In the genomic region with DNA sequence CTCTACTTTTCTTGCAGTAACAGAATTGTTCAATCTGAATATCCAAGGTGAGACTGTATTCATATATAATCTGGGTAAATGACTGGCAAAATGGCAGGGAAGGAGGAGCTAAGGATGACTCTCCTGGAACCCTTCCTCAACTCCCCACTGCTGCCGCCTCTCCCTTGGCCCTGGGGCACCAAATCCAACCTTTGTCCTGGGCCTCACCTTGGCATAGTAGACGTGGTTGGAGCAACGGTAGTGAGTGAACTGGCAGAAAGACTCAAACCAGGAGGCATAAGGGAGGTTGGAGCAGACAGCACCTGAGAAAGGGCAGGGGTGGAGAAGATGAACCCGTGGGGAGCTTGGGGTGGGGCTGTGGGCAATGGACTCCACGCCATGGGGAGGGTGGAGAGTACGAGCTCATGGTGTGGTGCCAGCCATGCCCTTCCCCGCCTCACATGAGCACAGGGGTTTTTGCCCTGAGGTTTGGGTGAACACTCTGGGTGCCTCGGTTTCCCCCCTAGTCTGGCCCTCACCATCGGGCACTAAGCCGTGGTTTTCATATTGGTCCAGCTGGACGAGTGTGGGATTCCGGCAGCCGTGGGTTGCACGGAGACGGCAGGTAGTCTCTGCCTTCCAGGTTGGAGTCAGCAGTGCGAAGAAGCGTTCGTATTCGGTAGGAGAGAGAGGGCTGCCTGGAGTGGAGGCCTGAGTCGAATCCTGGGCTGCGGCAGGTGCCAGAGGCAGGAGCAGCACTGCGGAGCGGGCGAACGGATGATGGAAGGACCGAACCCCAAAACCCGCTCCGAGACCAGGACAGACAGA, we compare ENCODE assay signal across 9 cellular contexts. TPM values are rescaled to one million over a fixed set of nuclear protein-coding genes. Genes with fewer than 3 reads are reported as not detected.
DNase-seq lines count a peak whose midpoint lies in the region; ATAC-seq and TF ChIP-seq lines count a peak whose summit lies in the region.
"Had no signal": no experiment of that assay in that cellular context is flagged by ENCODE, and none has a peak within 500 bp of the region (broad histone marks: within the 10 kb centered on the region; RNA-seq: fewer than 3 reads in every experiment).

No MANE protein-coding gene starts in this region.

- H3K4me1 Mint-ChIP-seq in MCF 10A (ENCODE audit: insufficient read depth, unreplicated experiment) = no peaks in the 10 kb centered on the region

- CTCF ChIA-PET in MCF 10A (lab: Yijun Ruan, JAX) (interaction anchor here (0.7 to 1.1 kb wide), 3 partner anchors 23 to 33 kb away, joined by 3 read pairs; no protein-coding TSS in a partner anchor), mammary epithelial cell (lab: Charles Lee; ENCODE audit: low non-redundant PET) (no interaction called here)

- peaks cover 9% of the 10 kb centered on the region for H3K9me3 Mint-ChIP-seq in MCF 10A (ENCODE audit: unreplicated experiment)

- H3K27ac ChIP-seq in mammary epithelial cell (ENCODE audit: insufficient read depth, low read depth, low read length) (no peak overlapping the region), upper lobe of right lung (peak overlapping the region; percentile 63)
- no peak overlapping the region for H3K27ac ChIP-seq in effector memory CD4-positive, alpha-beta T cell (ENCODE audit: insufficient read depth, low read length, poor library complexity, severe bottlenecking)

- H3K4me3 ChIP-seq in mammary epithelial cell (replicated peaks in 1 of 3; ENCODE audit: insufficient read depth in 1 of 3, low read depth in 2 of 3, low read length in 3 of 3) (no peak overlapping the region), mucosa of descending colon (no peak overlapping the region), upper lobe of right lung (peak overlapping the region; percentile 53)
- peak overlapping the region; percentile 4 for H3K4me3 ChIP-seq in effector memory CD4-positive, alpha-beta T cell (ENCODE audit: insufficient read depth, low read depth, low read length, poor library complexity, severe bottlenecking)

- no peak overlapping the region for H3K4me3 Mint-ChIP-seq in MCF 10A (ENCODE audit: unreplicated experiment)
- H3K4me3 Mint-ChIP-seq: HFFc6 had no signal

- H3K4me1 ChIP-seq in mammary epithelial cell (ENCODE audit: insufficient read depth, low read length) = no peaks in the 10 kb centered on the region
- H3K4me1 ChIP-seq in effector memory CD4-positive, alpha-beta T cell (ENCODE audit: control insufficient read depth, insufficient read depth, low read length, poor library complexity, severe bottlenecking) = no peaks in the 10 kb centered on the region
- peaks cover 6% of the 10 kb centered on the region for H3K4me1 ChIP-seq in mucosa of descending colon (ENCODE audit: low read depth)
- no peaks in the 10 kb centered on the region for H3K4me1 ChIP-seq in upper lobe of right lung

- ATAC-seq in mucosa of descending colon = peak; percentile 11
- ATAC-seq in upper lobe of right lung = no peak
- ATAC-seq in HG03432 (IDR thresholded peaks at IDR 0.05; ENCODE audit: unreplicated experiment) = no peak

- H3K36me3 Mint-ChIP-seq in MCF 10A (ENCODE audit: insufficient read depth, unreplicated experiment) = peaks cover 23% of the 10 kb centered on the region

- H3K36me3 ChIP-seq in mammary epithelial cell (ENCODE audit: insufficient read depth, low read length) = no peaks in the 10 kb centered on the region
- peaks cover 15% of the 10 kb centered on the region for H3K36me3 ChIP-seq in effector memory CD4-positive, alpha-beta T cell (ENCODE audit: control insufficient read depth, insufficient read depth, low read length)
- peaks cover 7% of the 10 kb centered on the region for H3K36me3 ChIP-seq in mucosa of descending colon (ENCODE audit: low read depth)
- H3K36me3 ChIP-seq in upper lobe of right lung = peaks cover 30% of the 10 kb centered on the region

- H2AFZ ChIP-seq in mammary epithelial cell (ENCODE audit: low read depth, low read length) = no peak overlapping the region

- H3K9me3 ChIP-seq in mammary epithelial cell (replicated peaks; ENCODE audit: insufficient read depth, low read length) = peaks cover 24% of the 10 kb centered on the region
- no peaks in the 10 kb centered on the region for H3K9me3 ChIP-seq in effector memory CD4-positive, alpha-beta T cell (ENCODE audit: control insufficient read depth, low read length)
- no peaks in the 10 kb centered on the region for H3K9me3 ChIP-seq in mucosa of descending colon
- no peaks in the 10 kb centered on the region for H3K9me3 ChIP-seq in upper lobe of right lung

- dilution Hi-C loops in mammary epithelial cell (cut with HindIII; ENCODE audit: low sequenced_read_pairs) = no loop called here

- H3K9ac ChIP-seq in mammary epithelial cell (ENCODE audit: insufficient read depth, low read length) = no peak overlapping the region

- intact Hi-C loops in MCF 10A (cut with micrococcal nuclease) = no loop called here
- intact Hi-C loops in mammary epithelial cell (cut with micrococcal nuclease) = no loop called here
- intact Hi-C loops in mucosa of descending colon (cut with DNase I, micrococcal nuclease) = no loop called here
- intact Hi-C loops in upper lobe of right lung (cut with DNase I) = no loop called here

- TF ChIP-seq CTCF in MCF 10A (IDR thresholded peaks at IDR 0.05; ENCODE audit: unreplicated experiment) = no peak
- TF ChIP-seq CTCF in mammary epithelial cell (conservative IDR thresholded peaks at IDR 0.05 in 1 of 2, IDR thresholded peaks at IDR 0.05 in 1 of 2; ENCODE audit: extremely low read depth in 1 of 2, insufficient read depth in 1 of 2, low read depth in 1 of 2, low read length in 2 of 2) = no peak
- no peak for TF ChIP-seq CTCF in mucosa of descending colon (IDR thresholded peaks at IDR 0.05)
- no peak for TF ChIP-seq CTCF in upper lobe of right lung (IDR thresholded peaks at IDR 0.05)

- DNase-seq in MCF 10A (ENCODE audit: unreplicated experiment) (no peak), mammary epithelial cell (no peak), mucosa of descending colon (peak in 1 of 3 donors; percentile 55), upper lobe of right lung (no peak), amygdala (lab: John Stamatoyannopoulos, UW) (no peak), kidney glomerular epithelial cell (lab: John Stamatoyannopoulos, UW) (no peak)
- DNase-seq in effector memory CD4-positive, alpha-beta T cell = no peak
- DNase-seq: HFFc6 had no signal

- no peaks in the 10 kb centered on the region for H3K79me2 ChIP-seq in mammary epithelial cell (ENCODE audit: insufficient read depth, low read length)

- peak overlapping the region; percentile 64 for H3K27ac Mint-ChIP-seq in MCF 10A (ENCODE audit: low read depth, unreplicated experiment)
- H3K27ac Mint-ChIP-seq: HFFc6 had no signal

- H3K27me3 ChIP-seq in mammary epithelial cell (ENCODE audit: insufficient read depth, low read length) (no peaks in the 10 kb centered on the region), upper lobe of right lung (no peaks in the 10 kb centered on the region)
- no peaks in the 10 kb centered on the region for H3K27me3 ChIP-seq in effector memory CD4-positive, alpha-beta T cell (replicated peaks; ENCODE audit: control insufficient read depth, insufficient read depth, low read length, poor library complexity, severe bottlenecking)

- 96% methylated on average over 17 of the region's 28 CpGs for WGBS in mammary epithelial cell (ENCODE audit: low coverage, missing lambda C conversion rate)

- no peaks in the 10 kb centered on the region for H4K20me1 ChIP-seq in mammary epithelial cell (ENCODE audit: insufficient read depth, low read length)

- in situ Hi-C loops in mammary epithelial cell (cut with MboI; ENCODE audit: low sequenced_read_pairs in 2 of 2) = no loop called here

- H3K27me3 Mint-ChIP-seq in MCF 10A (ENCODE audit: insufficient read depth, unreplicated experiment) = peaks cover 18% of the 10 kb centered on the region

- POLR2A ChIA-PET in MCF 10A (lab: Yijun Ruan, JAX) = interaction anchor here (0.5 to 0.7 kb wide), 2 partner anchors 17 to 79 kb away, joined by 4 read pairs; partner anchors contain the start of gene NOP2

- BruUV-seq in MCF 10A (replicated peaks; lab: Mats Ljungman, UMichigan) = no TSS peak
- BruUV-seq in mammary epithelial cell (replicated peaks; lab: Mats Ljungman, UMichigan) = no TSS peak

- H3K4me2 ChIP-seq in mammary epithelial cell (ENCODE audit: insufficient read depth, low read depth, low read length) = no peak overlapping the region

RNA-seq across cellular contexts. Expression of gene ACRBP, which starts 0.8 kb away (rescaled TPM):
- total RNA-seq in MCF 10A (2022) (0.30 and 2.5 TPM in 2 replicates), mammary epithelial cell (not detected), mucosa of descending colon (1 to 10 TPM; 1.4 to 3.0 (median 2.2) TPM), upper lobe of right lung (3.8 TPM)
- not detected for polyA plus RNA-seq in mammary epithelial cell
- not detected for polyA minus RNA-seq in mammary epithelial cell
- total RNA-seq: HFFc6 had no signal

RNA-seq across cellular contexts. Expression of gene LPAR5, which starts 10.7 kb away (rescaled TPM):
- total RNA-seq in MCF 10A (2022) (2.5 and 2.7 TPM in 2 replicates), mammary epithelial cell (under 1 TPM in 1 of 2 donors, not detected in 1; 0.14 TPM), mucosa of descending colon (10 to 100 TPM; 12.0 to 30.5 (median 22.7) TPM), upper lobe of right lung (2.5 TPM)
- polyA plus RNA-seq in mammary epithelial cell = 0.12 TPM
- polyA minus RNA-seq in mammary epithelial cell = not detected
- total RNA-seq: HFFc6 had no signal

RNA-seq across cellular contexts. Expression of gene ING4, which starts 16.4 kb away (rescaled TPM):
- total RNA-seq in MCF 10A (2022) (15.2 and 16.1 TPM in 2 replicates), mammary epithelial cell (10 to 100 TPM; 14.8 to 34.8 TPM), mucosa of descending colon (10 to 100 TPM; 28.9 to 46.9 (median 45.9) TPM), upper lobe of right lung (38.0 TPM)
- 20.3 TPM for polyA plus RNA-seq in mammary epithelial cell
- 40.3 TPM for polyA minus RNA-seq in mammary epithelial cell

RNA-seq across cellular contexts. Expression of gene CHD4, which starts 39.3 kb away (rescaled TPM):
- total RNA-seq in MCF 10A (2022) = 135 and 151 TPM in 2 replicates
- total RNA-seq in mammary epithelial cell = 100 to 1,000 TPM; 178 to 187 TPM
- polyA plus RNA-seq in mammary epithelial cell = 85.5 TPM
- polyA minus RNA-seq in mammary epithelial cell = 298 TPM
- total RNA-seq in mucosa of descending colon = 100 to 1,000 TPM; 127 to 243 (median 149) TPM
- total RNA-seq in upper lobe of right lung = 160 TPM

RNA-seq across cellular contexts. Expression of gene ZNF384, which starts 42.7 kb away (rescaled TPM):
- total RNA-seq in MCF 10A (2022) = 62.8 and 70.8 TPM in 2 replicates
- total RNA-seq in mammary epithelial cell = 10 to 100 TPM; 12.8 to 45.0 TPM
- polyA plus RNA-seq in mammary epithelial cell = 40.9 TPM
- 20.6 TPM for polyA minus RNA-seq in mammary epithelial cell
- total RNA-seq in mucosa of descending colon = 10 to 100 TPM; 54.5 to 67.8 (median 64.3) TPM
- total RNA-seq in upper lobe of right lung = 53.6 TPM

Comparison
In these comparisons a context has a peak if more than half of its experiments do, and no peak if none do; other contexts are left out.
1. H3K4me3 ChIP-seq: peak in effector memory CD4-positive, alpha-beta T cell (single experiment) and upper lobe of right lung (single experiment); none in mammary epithelial cell (0 of 3) and mucosa of descending colon (single experiment).